In the genomic region with DNA sequence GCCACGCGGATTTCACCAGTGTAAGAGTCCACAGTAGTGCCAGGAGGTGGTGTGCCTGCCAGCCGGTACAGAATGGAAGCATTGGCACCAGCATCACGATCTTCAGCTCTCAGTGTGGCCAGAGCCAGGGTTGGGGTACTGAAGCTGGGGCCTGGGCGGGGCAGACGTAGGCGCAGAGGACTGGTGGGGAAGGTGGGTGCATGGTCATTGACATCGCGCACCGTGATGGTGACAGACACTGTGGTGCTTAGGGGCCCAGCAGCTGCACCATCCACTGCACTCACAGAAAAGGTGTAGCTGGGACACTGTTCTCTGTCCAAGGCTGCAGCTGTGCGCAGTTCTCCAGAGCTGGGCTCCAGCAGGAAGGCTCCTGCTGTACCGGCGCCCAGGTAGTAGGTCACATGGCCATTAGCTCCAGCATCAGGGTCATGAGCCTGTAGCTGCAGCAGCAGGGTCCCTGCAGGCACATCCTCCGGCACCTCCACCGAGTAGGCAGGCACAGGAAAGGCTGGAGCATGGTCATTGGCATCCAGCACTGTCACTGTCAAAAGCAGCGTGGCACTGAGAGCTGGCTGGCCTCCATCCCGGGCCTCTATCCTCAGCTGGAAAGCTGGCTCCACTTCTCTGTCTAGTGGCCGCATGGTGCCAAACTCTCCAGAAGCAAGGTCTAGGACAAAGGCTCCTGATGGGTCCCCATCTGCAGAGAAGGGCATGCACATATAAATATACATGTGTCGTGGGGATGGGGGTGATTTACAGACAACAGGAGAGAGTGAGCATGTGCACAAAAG, we compare ENCODE assay signal across 13 cellular contexts. TPM values are rescaled to one million over a fixed set of nuclear protein-coding genes. Genes with fewer than 3 reads are reported as not detected.
DNase-seq lines count a peak whose midpoint lies in the region; ATAC-seq and TF ChIP-seq lines count a peak whose summit lies in the region.
"Had no signal": no experiment of that assay in that cellular context is flagged by ENCODE, and none has a peak within 500 bp of the region (broad histone marks: within the 10 kb centered on the region; RNA-seq: fewer than 3 reads in every experiment).

No MANE protein-coding gene starts in this region.

- peaks cover 57% of the 10 kb centered on the region for H3K36me3 Mint-ChIP-seq in CD8-positive, alpha-beta T cell
- H3K36me3 Mint-ChIP-seq in memory B cell (no peaks in the 10 kb centered on the region), WTC11 (no peaks in the 10 kb centered on the region)

- H3K4me1 ChIP-seq in CD8-positive, alpha-beta T cell (ENCODE audit: insufficient read depth, low read length) = peaks cover 17% of the 10 kb centered on the region
- H3K4me1 ChIP-seq: foreskin keratinocyte, left lung had no signal

- H3K9me3 Mint-ChIP-seq in CD8-positive, alpha-beta T cell = no peaks in the 10 kb centered on the region
- no peaks in the 10 kb centered on the region for H3K9me3 Mint-ChIP-seq in memory B cell
- no peaks in the 10 kb centered on the region for H3K9me3 Mint-ChIP-seq in WTC11

- H3K27ac Mint-ChIP-seq in CD8-positive, alpha-beta T cell = peak overlapping the region; percentile 75
- H3K27ac Mint-ChIP-seq in memory B cell = no peak overlapping the region
- H3K27ac Mint-ChIP-seq in WTC11 = no peak overlapping the region

- no peak overlapping the region for H3K27ac ChIP-seq in CD8-positive, alpha-beta T cell (ENCODE audit: low read depth, low read length)
- H3K27ac ChIP-seq: foreskin keratinocyte, left lung had no signal

- DNase-seq in CD8-positive, alpha-beta T cell = no peak
- DNase-seq in anterior cingulate cortex (lab: John Stamatoyannopoulos, UW) = peak in 40 of 58 donors; percentile 5 to 66 (median 26)
- DNase-seq in memory B cell (ENCODE audit: low spot score in 2 of 2) = no peak
- DNase-seq in WTC11 (ENCODE audit: low spot score) = no peak
- no peak for DNase-seq in HT-29 (ENCODE audit: low spot score)
- DNase-seq: COR-L47, foreskin keratinocyte, KBM-7, left lung had no signal

- peak overlapping the region; percentile 36 for H3K4me3 Mint-ChIP-seq in CD8-positive, alpha-beta T cell
- H3K4me3 Mint-ChIP-seq in memory B cell (peak overlapping the region; percentile 14), WTC11 (no peak overlapping the region)

- peaks cover 5% of the 10 kb centered on the region for H3K36me3 ChIP-seq in CD8-positive, alpha-beta T cell (ENCODE audit: insufficient read depth, low read length)

- intact Hi-C loops in CD8-positive, alpha-beta T cell (cut with DNase I, micrococcal nuclease) = no loop called here

- H3K27me3 Mint-ChIP-seq in CD8-positive, alpha-beta T cell (ENCODE audit: low read depth) = no peaks in the 10 kb centered on the region
- no peaks in the 10 kb centered on the region for H3K27me3 Mint-ChIP-seq in memory B cell
- H3K27me3 Mint-ChIP-seq in WTC11 (ENCODE audit: low read depth) = peaks cover 37% of the 10 kb centered on the region

- POLR2A ChIA-PET in CD8-positive, alpha-beta T cell (lab: Charles Lee) = interaction anchor here (0.9 to 1.5 kb wide), 5 partner anchors 9 to 56 kb away, joined by 3 to 8 read pairs (median 3); partner anchors contain the start of genes MRPL17 and TAF10
- POLR2A ChIA-PET in WTC11 (lab: Charles Lee) = no interaction called here

- CTCF ChIA-PET in CD8-positive, alpha-beta T cell (lab: Charles Lee) = interaction anchor here (0.6 to 2.5 kb wide), 6 partner anchors 8 to 183 kb away, joined by 3 to 7 read pairs (median 6); partner anchors contain the start of genes MRPL17 and TPP1
- CTCF ChIA-PET in WTC11 (lab: Charles Lee) = interaction anchor here (0.8 to 1.0 kb wide), 2 partner anchors 53 to 184 kb away, joined by 3 read pairs; no protein-coding TSS in a partner anchor

- TF ChIP-seq CTCF in CD8-positive, alpha-beta T cell (IDR thresholded peaks at IDR 0.05) = no peak
- no peak for TF ChIP-seq CTCF in WTC11 (IDR thresholded peaks at IDR 0.05)

- H3K4me3 ChIP-seq in CD8-positive, alpha-beta T cell (ENCODE audit: low read depth, low read length) = no peak overlapping the region
- H3K4me3 ChIP-seq: left lung had no signal

- peaks cover 17% of the 10 kb centered on the region for H3K4me1 Mint-ChIP-seq in CD8-positive, alpha-beta T cell (ENCODE audit: low read depth)
- H3K4me1 Mint-ChIP-seq in memory B cell = peaks cover 15% of the 10 kb centered on the region
- H3K4me1 Mint-ChIP-seq in WTC11 = peaks cover 8% of the 10 kb centered on the region; the same call in 1 of the 2 replicates

- no peaks in the 10 kb centered on the region for H3K27me3 ChIP-seq in CD8-positive, alpha-beta T cell (ENCODE audit: insufficient read depth, low read length)
- H3K27me3 ChIP-seq: left lung had no signal

- no peak for ATAC-seq in CD8-positive, alpha-beta T cell
- peak; percentile 2 for ATAC-seq in HG02678 (IDR thresholded peaks at IDR 0.05; ENCODE audit: unreplicated experiment)
- ATAC-seq in memory B cell (ENCODE audit: low read depth) = no peak
- no peak for ATAC-seq in HG03520 (IDR thresholded peaks at IDR 0.05; ENCODE audit: unreplicated experiment)
- no peak for ATAC-seq in WTC11
- no peak for ATAC-seq in GM18519 (IDR thresholded peaks at IDR 0.05; ENCODE audit: low FRiP score, unreplicated experiment)
- ATAC-seq: foreskin keratinocyte, HCT116, left lung had no signal

- no peaks in the 10 kb centered on the region for H3K9me3 ChIP-seq in CD8-positive, alpha-beta T cell (ENCODE audit: low read length)
- H3K9me3 ChIP-seq: left lung had no signal

TF ChIP-seq in WTC11, 78 proteins besides CTCF, POLR2A, EP300 and RAD21 (continues in another document):
- TF ChIP-seq ZBTB43 (CRISPR knock-in tag; IDR thresholded peaks at IDR 0.05) (no peak), ZNF396 (CRISPR knock-in tag; IDR thresholded peaks at IDR 0.05; ENCODE audit: borderline replicate concordance) (no peak), ATF1 (CRISPR knock-in tag; IDR thresholded peaks at IDR 0.05) (no peak), CBFB (CRISPR knock-in tag; IDR thresholded peaks at IDR 0.05; ENCODE audit: low read depth) (no peak), TEAD1 (CRISPR knock-in tag; IDR thresholded peaks at IDR 0.05) (no peak), NFE2L1 (CRISPR knock-in tag; IDR thresholded peaks at IDR 0.05) (no peak), ESRRA (CRISPR knock-in tag; IDR thresholded peaks at IDR 0.05; ENCODE audit: borderline replicate concordance) (no peak), MYBL2 (CRISPR knock-in tag; IDR thresholded peaks at IDR 0.05) (no peak)
- TF ChIP-seq, protein P1, sequence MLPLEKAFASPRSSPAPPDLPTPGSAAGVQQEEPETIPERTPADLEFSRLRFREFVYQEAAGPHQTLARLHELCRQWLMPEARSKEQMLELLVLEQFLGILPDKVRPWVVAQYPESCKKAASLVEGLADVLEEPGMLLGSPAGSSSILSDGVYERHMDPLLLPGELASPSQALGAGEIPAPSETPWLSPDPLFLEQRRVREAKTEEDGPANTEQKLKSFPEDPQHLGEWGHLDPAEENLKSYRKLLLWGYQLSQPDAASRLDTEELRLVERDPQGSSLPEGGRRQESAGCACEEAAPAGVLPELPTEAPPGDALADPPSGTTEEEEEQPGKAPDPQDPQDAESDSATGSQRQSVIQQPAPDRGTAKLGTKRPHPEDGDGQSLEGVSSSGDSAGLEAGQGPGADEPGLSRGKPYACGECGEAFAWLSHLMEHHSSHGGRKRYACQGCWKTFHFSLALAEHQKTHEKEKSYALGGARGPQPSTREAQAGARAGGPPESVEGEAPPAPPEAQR (CRISPR knock-in tag; IDR thresholded peaks at IDR 0.05) = no peak

RNA-seq across cellular contexts. Expression of gene TPP1, which starts 7.9 kb away (rescaled TPM):
- 10 to 100 TPM; 31.1 to 34.8 TPM for total RNA-seq in CD8-positive, alpha-beta T cell
- 36.2 to 51.4 TPM (median 44.8 TPM) in 3 replicates for total RNA-seq in WTC11 (2021)
- total RNA-seq in HT-29 (2014; rRNA removed; shearing (Covaris generic)) = 40.7 and 52.3 TPM in 2 replicates

RNA-seq across cellular contexts. Expression of gene TAF10, which starts 15.2 kb away (rescaled TPM):
- 100 to 1,000 TPM; 158 to 161 TPM for total RNA-seq in CD8-positive, alpha-beta T cell
- 165 to 186 TPM (median 178 TPM) in 3 replicates for total RNA-seq in WTC11 (2021)
- 189 and 243 TPM in 2 replicates for total RNA-seq in HT-29 (2014; rRNA removed; shearing (Covaris generic))

RNA-seq across cellular contexts. Expression of gene ILK, which starts 23.6 kb away (rescaled TPM):
- 10 to 100 TPM; 26.6 to 31.6 TPM for total RNA-seq in CD8-positive, alpha-beta T cell
- 97.7 to 112 TPM (median 110 TPM) in 3 replicates for total RNA-seq in WTC11 (2021)
- 150 and 151 TPM in 2 replicates for total RNA-seq in HT-29 (2014; rRNA removed; shearing (Covaris generic))

RNA-seq across cellular contexts. Expression of gene RRP8, which starts 23.8 kb away (rescaled TPM):
- total RNA-seq in CD8-positive, alpha-beta T cell = 10 to 100 TPM; 29.1 to 31.3 TPM
- 12.5 to 15.0 TPM (median 14.6 TPM) in 3 replicates for total RNA-seq in WTC11 (2021)
- total RNA-seq in HT-29 (2014; rRNA removed; shearing (Covaris generic)) = 21.4 TPM in 2 replicates

RNA-seq across cellular contexts. Expression of gene DCHS1, which starts 28.4 kb away (rescaled TPM):
- 10 to 100 TPM; 11.1 TPM for total RNA-seq in CD8-positive, alpha-beta T cell
- 11.5 to 14.2 TPM (median 12.6 TPM) in 3 replicates for total RNA-seq in WTC11 (2021)
- total RNA-seq in HT-29 (2014; rRNA removed; shearing (Covaris generic)) = 0.05 and 0.18 TPM in 2 replicates

Comparison
In these comparisons a context has a peak if more than half of its experiments do, and no peak if none do; other contexts are left out.
1. DNase-seq: peak in anterior cingulate cortex (40 of 58); none in CD8-positive, alpha-beta T cell (0 of 7), memory B cell (0 of 2), WTC11 (single experiment) and HT-29 (single experiment).